ENCODE assay signal across 8 cellular contexts in genomic region chr1:244969355-244970235, GRCh38.
DNase-seq lines count a peak whose midpoint lies in the region; ATAC-seq and TF ChIP-seq lines count a peak whose summit lies in the region.

No MANE protein-coding gene starts in this region.

- TF ChIP-seq CTCF in NB4 (IDR thresholded peaks at IDR 0.05; ENCODE audit: low read depth, low read length): no peak
- no peak for TF ChIP-seq CTCF in psoas muscle (IDR thresholded peaks at IDR 0.05)

- peak; percentile 29 for ATAC-seq in HG02588 (IDR thresholded peaks at IDR 0.05; ENCODE audit: unreplicated experiment)
- ATAC-seq in left ventricle myocardium superior: peak; percentile 53
- peak; percentile 46 to 60 (median 51) for ATAC-seq in psoas muscle
- peak; percentile 78 for ATAC-seq in aorta (ENCODE audit: low FRiP score)

- WGBS in psoas muscle, 3 donors: 1% methylated on average over 41 to 54 of the region's 54 CpGs
- WGBS in aorta, 2 donors: 0 to 1% methylated on average over 49 to 54 of the region's 54 CpGs

- no peaks in the 10 kb centered on the region for H3K9me3 ChIP-seq in psoas muscle
- H3K9me3 ChIP-seq in aorta (ENCODE audit: control insufficient read depth, low read length): no peaks in the 10 kb centered on the region

- peaks cover 35% of the 10 kb centered on the region for H3K4me1 ChIP-seq in psoas muscle
- H3K4me1 ChIP-seq in aorta (ENCODE audit: control insufficient read depth in 1 of 2, insufficient read depth in 2 of 2, low read length in 2 of 2): peaks cover 2 to 6% of the 10 kb centered on the region in 2 donors

- H3K27ac ChIP-seq in psoas muscle (peak overlapping the region; percentile 98), aorta (ENCODE audit: low read depth in 1 of 2, low read length in 2 of 2) (peak overlapping the region; percentile 96 to 100)

- H3K4me3 ChIP-seq in NB4 (ENCODE audit: low read depth, low read length): peak overlapping the region; percentile 63
- H3K4me3 ChIP-seq in psoas muscle: peak overlapping the region; percentile 73
- H3K4me3 ChIP-seq in aorta (ENCODE audit: low read length in 2 of 2): peak overlapping the region; percentile 56 to 94

- DNase-seq in GM03348 (ENCODE audit: low spot score): peak; percentile 84
- peak; percentile 90 for DNase-seq in NB4 (ENCODE audit: low read depth)
- DNase-seq in SKM-1 treated with dmso at 0.1 percent for 144 hours (lab: John Stamatoyannopoulos, UW; ENCODE audit: unreplicated experiment): peak; percentile 72
- peak; percentile 70 for DNase-seq in amniotic stem cell (lab: John Stamatoyannopoulos, UW)
- peak; percentile 88 for DNase-seq in left ventricle myocardium superior
- DNase-seq in psoas muscle: peak; percentile 81 to 91
- DNase-seq in aorta: peak; percentile 88 to 91

- H3K27me3 ChIP-seq in psoas muscle (ENCODE audit: insufficient read depth in 3 of 3, low read length in 2 of 3) (no peaks in the 10 kb centered on the region), aorta (ENCODE audit: control insufficient read depth in 1 of 2, insufficient read depth in 2 of 2, low read length in 1 of 2) (no peaks in the 10 kb centered on the region)

- peak; percentile 12 for TF ChIP-seq POLR2A in NB4 (IDR thresholded peaks at IDR 0.05; ENCODE audit: extremely low read depth, insufficient read length)

- intact Hi-C loops in left ventricle myocardium superior (cut with micrococcal nuclease): no loop called here
- intact Hi-C loops in psoas muscle (cut with DNase I): loop anchor here (1.0 to 10.0 kb wide), 6 partner anchors 73 to 507 kb away; partner anchors contain the start of genes HNRNPU (in 2 of the 2), CATSPERE (in 1 of the 2), COX20 (in 1 of the 2) and DESI2 (in 1 of the 2)
- intact Hi-C loops in aorta (cut with DNase I): loop anchor here (1.0 to 10.0 kb wide), 5 partner anchors 73 to 135 kb away; partner anchors contain the start of genes COX20 (in 2 of the 2) and HNRNPU (in 2 of the 2)

- no peaks in the 10 kb centered on the region for H3K36me3 ChIP-seq in psoas muscle (ENCODE audit: insufficient read depth in 1 of 2, low read depth in 1 of 2)
- no peaks in the 10 kb centered on the region for H3K36me3 ChIP-seq in aorta (ENCODE audit: control insufficient read depth in 1 of 2, insufficient read depth in 2 of 2, low read length in 1 of 2)

Comparison
In these comparisons a context has a peak if more than half of its experiments do, and no peak if none do; other contexts are left out.
1. Peak in every context shown above with its lines: DNase-seq, ATAC-seq, H3K4me3 ChIP-seq and H3K27ac ChIP-seq.